In the genomic region with DNA sequence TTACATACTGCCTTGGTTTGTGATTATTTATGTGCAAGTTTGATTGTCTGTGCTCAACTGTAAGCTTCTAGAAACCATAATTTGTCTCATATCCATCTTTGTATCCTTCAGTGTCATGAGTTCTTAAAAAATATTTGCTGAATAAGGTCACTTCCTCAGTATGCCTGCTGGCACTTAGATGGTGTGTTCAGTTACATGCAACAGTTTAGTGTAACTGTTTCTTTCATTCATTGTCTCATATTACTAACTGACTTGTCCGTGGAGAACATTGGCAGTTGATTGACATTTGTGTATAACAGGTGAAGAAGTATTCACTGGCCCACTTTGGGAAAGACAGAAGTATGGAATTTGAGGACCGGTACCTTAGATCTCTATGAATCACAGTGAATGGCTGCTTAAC, we compare ENCODE assay signal across 18 cellular contexts.
"Had no signal": no experiment of that assay in that cellular context is flagged by ENCODE, and none has a peak within 500 bp of the region (broad histone marks: within the 10 kb centered on the region; RNA-seq: fewer than 3 reads in every experiment).

No MANE protein-coding gene starts in this region.

- H3K27ac ChIP-seq: coronary artery, skin epidermis, tibial nerve had no signal

- ATAC-seq: activated CD8-positive, alpha-beta T cell treated with anti-CD3 and anti-CD28 coated beads, Interleukin-2, amount 10 ng/mL, durations not matched to agents 7 days and 5 days; activated naive CD4-positive, alpha-beta T cell treated with anti-CD3 and anti-CD28 coated beads, Interleukin-2, amount 50 U/mL, for 72 hours; left ventricle myocardium superior had no signal

- H3K27me3 ChIP-seq: tibial nerve had no signal

- H3K36me3 ChIP-seq: tibial nerve had no signal

- H3K4me3 ChIP-seq: coronary artery, skin epidermis, tibial nerve had no signal

- H3K9me3 ChIP-seq: tibial nerve had no signal

- DNase-seq: activated CD4-positive, alpha-beta T cell treated with anti-CD3 and anti-CD28 coated beads, Interleukin-2, amount 10 ng/mL, durations not matched to agents 24 days and 14 days; activated CD4-positive, CD25-positive, alpha-beta regulatory T cell; activated CD8-positive, alpha-beta memory T cell treated with anti-CD3 and anti-CD28 coated beads, Interleukin-2, amount 50 U/mL, for 4 hours; activated CD8-positive, alpha-beta T cell treated with anti-CD3 and anti-CD28 coated beads, Interleukin-2, amount 10 ng/mL, durations not matched to agents 7 days and 5 days; activated gamma-delta T cell; activated T-cell treated with anti-CD3 and anti-CD28 coated beads, Interleukin-2, amount 50 U/mL, for 48 hours; amniotic stem cell; caudate nucleus; left ventricle myocardium superior; nucleus accumbens; posterior cingulate gyrus; stimulated activated CD4-positive, alpha-beta T cell treated with anti-CD3 and anti-CD28 coated beads, Interleukin-15, amount 100 ng/mL, for 24 hours; stimulated activated CD4-positive, alpha-beta T cell treated with anti-CD3 and anti-CD28 coated beads, Interleukin-4, amount 100 ng/mL, for 1 hour; stimulated activated naive CD4-positive, alpha-beta T cell had no signal
